In the genomic region with DNA sequence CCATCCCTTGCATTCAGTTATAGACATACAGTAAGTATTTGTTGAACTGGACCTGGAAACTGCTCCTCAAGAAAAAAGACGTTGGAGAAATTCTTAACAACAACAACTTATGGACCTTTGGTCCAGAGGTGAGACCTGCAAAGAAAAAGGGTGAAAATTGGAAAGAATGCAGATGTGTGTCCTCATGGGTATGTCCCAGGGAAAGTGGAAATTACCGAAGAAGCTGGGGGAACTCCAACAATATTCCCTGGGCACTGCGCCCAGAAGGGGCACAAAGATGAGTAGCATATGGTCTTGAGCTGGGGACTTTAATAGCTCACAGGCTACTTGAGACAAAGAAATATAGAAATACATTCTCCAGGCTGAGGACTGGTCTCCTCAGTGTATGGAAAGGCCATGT, we compare ENCODE assay signal across 1 cellular context.
TF ChIP-seq lines count a peak whose summit lies in the region.

No MANE protein-coding gene starts in this region.

TF ChIP-seq in IMR-90, 13 proteins besides CTCF, POLR2A, EP300 and RAD21 (continued from another document):
- TF ChIP-seq SMC3 (IDR thresholded peaks at IDR 0.05; ENCODE audit: low read depth, low read length) (no peak), FOS (IDR thresholded peaks at IDR 0.05; ENCODE audit: low read depth, low read length) (no peak)
